In the genomic region with DNA sequence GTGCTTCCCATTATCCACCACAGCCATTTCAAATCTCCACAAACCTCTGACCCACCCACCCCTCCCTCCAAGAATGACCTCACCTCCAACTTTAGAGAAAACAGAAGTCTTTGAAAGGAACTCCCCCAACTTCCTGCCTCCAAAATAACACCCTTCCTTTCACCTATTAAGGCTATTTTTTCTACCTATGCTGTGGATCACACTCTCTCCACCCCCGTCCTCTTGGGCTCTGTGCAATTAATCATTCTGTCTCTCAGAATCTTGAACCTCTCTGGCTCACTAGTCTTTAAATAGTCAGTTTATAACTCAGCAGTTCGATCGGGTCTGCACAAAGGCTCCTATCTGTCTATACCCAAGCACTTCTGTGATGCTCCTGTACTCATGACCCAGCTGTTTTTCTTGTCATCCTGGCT, we compare ENCODE assay signal across 1 cellular context.
A peak's percentile ranks its signal among the peaks of the same experiment; 100 is the strongest.
TF ChIP-seq lines count a peak whose summit lies in the region.

No MANE protein-coding gene starts in this region.

TF ChIP-seq in GM12878, 131 proteins besides CTCF, POLR2A, EP300 and RAD21:
- TF ChIP-seq ESRRA (IDR thresholded peaks at IDR 0.05; ENCODE audit: low read length) (no peak), ATF7 (IDR thresholded peaks at IDR 0.05; ENCODE audit: low read depth) (peak; percentile 70), GABPA (IDR thresholded peaks at IDR 0.05; ENCODE audit: low read depth) (0 out of 2 replicates have a peak, but pooled peaks have one; percentile 29), ASH2L (IDR thresholded peaks at IDR 0.05; ENCODE audit: borderline replicate concordance, low read depth) (no peak), EED (IDR thresholded peaks at IDR 0.05; ENCODE audit: low read depth) (peak; percentile 47; the same call in 1 of the 2 replicates), MXI1 (IDR thresholded peaks at IDR 0.05; ENCODE audit: low read depth, low read length) (no peak), FOXM1 (IDR thresholded peaks at IDR 0.05; ENCODE audit: low read depth, low read length) (peak; percentile 42; the same call in 1 of the 2 replicates), SRF (IDR thresholded peaks at IDR 0.05; ENCODE audit: low read depth in 2 of 2, low read length in 2 of 2) (peak in 1 of 2 experiments; percentile 90; a peak in 2 of 4 replicates), NFIC (IDR thresholded peaks at IDR 0.05; ENCODE audit: low read depth, low read length) (0 out of 2 replicates have a peak, but pooled peaks have one; percentile 26), EGR1 (IDR thresholded peaks at IDR 0.05; ENCODE audit: borderline replicate concordance in 1 of 2, low read depth in 2 of 2, low read length in 2 of 2) (peak in 1 of 2 experiments; percentile 43; a peak in 1 of 3 replicates), RUNX3 (IDR thresholded peaks at IDR 0.05; ENCODE audit: low read length) (peak; percentile 27; the same call in 1 of the 2 replicates), RAD51 (IDR thresholded peaks at IDR 0.05) (no peak), ETV6 (conservative IDR thresholded peaks at IDR 0.05 in 1 of 2, IDR thresholded peaks at IDR 0.05 in 1 of 2; ENCODE audit: borderline replicate concordance in 1 of 2, low read depth in 1 of 2) (peak in 1 of 2 experiments; percentile 53; a peak in 1 of 4 replicates)
- TF ChIP-seq, protein P1, sequence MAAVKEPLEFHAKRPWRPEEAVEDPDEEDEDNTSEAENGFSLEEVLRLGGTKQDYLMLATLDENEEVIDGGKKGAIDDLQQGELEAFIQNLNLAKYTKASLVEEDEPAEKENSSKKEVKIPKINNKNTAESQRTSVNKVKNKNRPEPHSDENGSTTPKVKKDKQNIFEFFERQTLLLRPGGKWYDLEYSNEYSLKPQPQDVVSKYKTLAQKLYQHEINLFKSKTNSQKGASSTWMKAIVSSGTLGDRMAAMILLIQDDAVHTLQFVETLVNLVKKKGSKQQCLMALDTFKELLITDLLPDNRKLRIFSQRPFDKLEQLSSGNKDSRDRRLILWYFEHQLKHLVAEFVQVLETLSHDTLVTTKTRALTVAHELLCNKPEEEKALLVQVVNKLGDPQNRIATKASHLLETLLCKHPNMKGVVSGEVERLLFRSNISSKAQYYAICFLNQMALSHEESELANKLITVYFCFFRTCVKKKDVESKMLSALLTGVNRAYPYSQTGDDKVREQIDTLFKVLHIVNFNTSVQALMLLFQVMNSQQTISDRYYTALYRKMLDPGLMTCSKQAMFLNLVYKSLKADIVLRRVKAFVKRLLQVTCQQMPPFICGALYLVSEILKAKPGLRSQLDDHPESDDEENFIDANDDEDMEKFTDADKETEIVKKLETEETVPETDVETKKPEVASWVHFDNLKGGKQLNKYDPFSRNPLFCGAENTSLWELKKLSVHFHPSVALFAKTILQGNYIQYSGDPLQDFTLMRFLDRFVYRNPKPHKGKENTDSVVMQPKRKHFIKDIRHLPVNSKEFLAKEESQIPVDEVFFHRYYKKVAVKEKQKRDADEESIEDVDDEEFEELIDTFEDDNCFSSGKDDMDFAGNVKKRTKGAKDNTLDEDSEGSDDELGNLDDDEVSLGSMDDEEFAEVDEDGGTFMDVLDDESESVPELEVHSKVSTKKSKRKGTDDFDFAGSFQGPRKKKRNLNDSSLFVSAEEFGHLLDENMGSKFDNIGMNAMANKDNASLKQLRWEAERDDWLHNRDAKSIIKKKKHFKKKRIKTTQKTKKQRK (IDR thresholded peaks at IDR 0.05; ENCODE audit: low read depth, low read length): no peak
- TF ChIP-seq, protein P2, sequence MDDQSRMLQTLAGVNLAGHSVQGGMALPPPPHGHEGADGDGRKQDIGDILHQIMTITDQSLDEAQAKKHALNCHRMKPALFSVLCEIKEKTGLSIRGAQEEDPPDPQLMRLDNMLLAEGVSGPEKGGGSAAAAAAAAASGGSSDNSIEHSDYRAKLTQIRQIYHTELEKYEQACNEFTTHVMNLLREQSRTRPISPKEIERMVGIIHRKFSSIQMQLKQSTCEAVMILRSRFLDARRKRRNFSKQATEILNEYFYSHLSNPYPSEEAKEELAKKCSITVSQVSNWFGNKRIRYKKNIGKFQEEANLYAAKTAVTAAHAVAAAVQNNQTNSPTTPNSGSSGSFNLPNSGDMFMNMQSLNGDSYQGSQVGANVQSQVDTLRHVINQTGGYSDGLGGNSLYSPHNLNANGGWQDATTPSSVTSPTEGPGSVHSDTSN (IDR thresholded peaks at IDR 0.05; ENCODE audit: insufficient replicate concordance, low read depth, low read length): peak; percentile 85
- TF ChIP-seq, protein P3, sequence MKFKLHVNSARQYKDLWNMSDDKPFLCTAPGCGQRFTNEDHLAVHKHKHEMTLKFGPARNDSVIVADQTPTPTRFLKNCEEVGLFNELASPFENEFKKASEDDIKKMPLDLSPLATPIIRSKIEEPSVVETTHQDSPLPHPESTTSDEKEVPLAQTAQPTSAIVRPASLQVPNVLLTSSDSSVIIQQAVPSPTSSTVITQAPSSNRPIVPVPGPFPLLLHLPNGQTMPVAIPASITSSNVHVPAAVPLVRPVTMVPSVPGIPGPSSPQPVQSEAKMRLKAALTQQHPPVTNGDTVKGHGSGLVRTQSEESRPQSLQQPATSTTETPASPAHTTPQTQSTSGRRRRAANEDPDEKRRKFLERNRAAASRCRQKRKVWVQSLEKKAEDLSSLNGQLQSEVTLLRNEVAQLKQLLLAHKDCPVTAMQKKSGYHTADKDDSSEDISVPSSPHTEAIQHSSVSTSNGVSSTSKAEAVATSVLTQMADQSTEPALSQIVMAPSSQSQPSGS (IDR thresholded peaks at IDR 0.05; ENCODE audit: low read length): peak; percentile 46; the same call in 1 of the 2 replicates
- TF ChIP-seq, protein P4, sequence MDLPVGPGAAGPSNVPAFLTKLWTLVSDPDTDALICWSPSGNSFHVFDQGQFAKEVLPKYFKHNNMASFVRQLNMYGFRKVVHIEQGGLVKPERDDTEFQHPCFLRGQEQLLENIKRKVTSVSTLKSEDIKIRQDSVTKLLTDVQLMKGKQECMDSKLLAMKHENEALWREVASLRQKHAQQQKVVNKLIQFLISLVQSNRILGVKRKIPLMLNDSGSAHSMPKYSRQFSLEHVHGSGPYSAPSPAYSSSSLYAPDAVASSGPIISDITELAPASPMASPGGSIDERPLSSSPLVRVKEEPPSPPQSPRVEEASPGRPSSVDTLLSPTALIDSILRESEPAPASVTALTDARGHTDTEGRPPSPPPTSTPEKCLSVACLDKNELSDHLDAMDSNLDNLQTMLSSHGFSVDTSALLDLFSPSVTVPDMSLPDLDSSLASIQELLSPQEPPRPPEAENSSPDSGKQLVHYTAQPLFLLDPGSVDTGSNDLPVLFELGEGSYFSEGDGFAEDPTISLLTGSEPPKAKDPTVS (IDR thresholded peaks at IDR 0.05; ENCODE audit: low read depth, low read length): no peak
- TF ChIP-seq, protein P5, sequence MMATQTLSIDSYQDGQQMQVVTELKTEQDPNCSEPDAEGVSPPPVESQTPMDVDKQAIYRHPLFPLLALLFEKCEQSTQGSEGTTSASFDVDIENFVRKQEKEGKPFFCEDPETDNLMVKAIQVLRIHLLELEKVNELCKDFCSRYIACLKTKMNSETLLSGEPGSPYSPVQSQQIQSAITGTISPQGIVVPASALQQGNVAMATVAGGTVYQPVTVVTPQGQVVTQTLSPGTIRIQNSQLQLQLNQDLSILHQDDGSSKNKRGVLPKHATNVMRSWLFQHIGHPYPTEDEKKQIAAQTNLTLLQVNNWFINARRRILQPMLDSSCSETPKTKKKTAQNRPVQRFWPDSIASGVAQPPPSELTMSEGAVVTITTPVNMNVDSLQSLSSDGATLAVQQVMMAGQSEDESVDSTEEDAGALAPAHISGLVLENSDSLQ (IDR thresholded peaks at IDR 0.05): peak; percentile 92
